8 cellular contexts compared by ENCODE assay signal in the genomic region with DNA sequence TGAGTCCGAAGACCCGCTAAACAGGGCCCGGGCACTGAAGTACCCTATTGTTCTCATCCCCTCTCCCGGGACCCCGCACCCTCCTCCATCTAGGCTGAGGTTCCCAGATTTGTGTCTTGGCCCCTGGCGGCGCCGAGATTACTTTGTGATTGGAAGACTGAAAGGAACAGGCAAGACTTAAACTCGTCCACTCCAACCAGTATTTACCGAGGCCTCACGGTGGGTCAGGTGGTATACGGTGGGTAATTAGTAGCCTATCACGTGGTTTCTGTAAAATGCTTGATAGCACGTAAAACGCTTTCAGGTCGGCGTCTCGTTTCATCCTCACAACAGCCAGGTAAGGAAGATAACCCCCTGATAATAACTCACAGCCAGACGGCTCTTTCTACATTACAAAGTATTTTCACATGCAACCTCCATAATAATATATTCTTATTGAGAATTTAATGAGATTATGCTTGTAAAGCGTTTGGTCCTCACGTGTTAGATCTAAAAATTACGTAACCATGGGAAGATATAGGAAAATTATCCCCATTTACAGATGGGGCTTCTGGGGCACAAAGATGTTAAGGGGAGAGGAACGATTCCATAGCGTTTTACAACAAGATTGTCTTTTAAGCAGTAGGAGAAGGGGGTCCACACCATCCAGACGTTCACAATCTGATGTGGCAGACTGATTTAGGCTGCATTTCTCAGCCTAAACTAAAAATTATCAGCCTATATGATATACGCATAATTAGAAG. TPM values are rescaled to one million over a fixed set of nuclear protein-coding genes. Genes with fewer than 3 reads are reported as not detected.
DNase-seq lines count a peak whose midpoint lies in the region; ATAC-seq, FAIRE-seq and TF ChIP-seq lines count a peak whose summit lies in the region.

No MANE protein-coding gene starts in this region.

- no peak for FAIRE-seq in urothelium cell line (lab: Jason Lieb, UNC)

- H3K4me1 Mint-ChIP-seq in nephron = peaks cover 27% of the 10 kb centered on the region

- ATAC-seq in GM19468 (IDR thresholded peaks at IDR 0.05; ENCODE audit: extremely low read depth, unreplicated experiment) (peak; percentile 8), HG03558 (IDR thresholded peaks at IDR 0.05; ENCODE audit: extremely low read depth, unreplicated experiment) (peak; percentile 34)

- no peak for TF ChIP-seq CTCF in fibroblast of villous mesenchyme (IDR thresholded peaks at IDR 0.05; ENCODE audit: insufficient read depth, low read depth, low read length)
- TF ChIP-seq CTCF in nephron (IDR thresholded peaks at IDR 0.05; ENCODE audit: unreplicated experiment in 3 of 3) = no peak

- H3K9me3 Mint-ChIP-seq in nephron = peaks cover 3% of the 10 kb centered on the region

- DNase-seq in DMS 273 treated with DMSO at 0.1 percent for 48 hours (lab: John Stamatoyannopoulos, UW) (peak; percentile 64), NCI-H748 (lab: John Stamatoyannopoulos, UW; ENCODE audit: unreplicated experiment) (peak; percentile 95), fibroblast of villous mesenchyme (ENCODE audit: low read depth) (peak; percentile 72), urothelium cell line (ENCODE audit: low spot score) (peak; percentile 65)
- DNase-seq in activated T-helper 9 cell treated with anti-CD3 and anti-CD28 coated beads, Interleukin-2, amount 50 U/mL, for 16 hours (ENCODE audit: low read depth) = peak; percentile 22

- H3K36me3 Mint-ChIP-seq in nephron (ENCODE audit: low read depth) = peaks cover 20% of the 10 kb centered on the region

- H3K4me3 Mint-ChIP-seq in nephron = peak overlapping the region; percentile 93 to 99 (median 96)

- H3K27ac Mint-ChIP-seq in nephron = peak overlapping the region; percentile 93 to 98 (median 98)

- no peaks in the 10 kb centered on the region for H3K27me3 Mint-ChIP-seq in nephron (ENCODE audit: low read depth)

- peak overlapping the region; percentile 89 for H3K4me3 ChIP-seq in fibroblast of villous mesenchyme (ENCODE audit: low read depth, low read length)

RNA-seq across cellular contexts. Expression of gene PIK3C2A, which starts 0.6 kb away (rescaled TPM):
- total RNA-seq in fibroblast of villous mesenchyme = 63.1 and 73.4 TPM in 2 replicates

Comparison
In these comparisons a context has a peak if more than half of its experiments do, and no peak if none do; other contexts are left out.
1. Peak in every context shown above with its lines: DNase-seq, ATAC-seq and H3K4me3 ChIP-seq.
2. DNase-seq: peak in every context shown above with its lines; median percentile 95 in NCI-H748; 72 in fibroblast of villous mesenchyme; 65 in urothelium cell line; 64 in DMS 273 treated with DMSO at 0.1 percent for 48 hours; 22 in activated T-helper 9 cell treated with anti-CD3 and anti-CD28 coated beads, Interleukin-2, amount 50 U/mL, for 16 hours.